In the genomic region with DNA sequence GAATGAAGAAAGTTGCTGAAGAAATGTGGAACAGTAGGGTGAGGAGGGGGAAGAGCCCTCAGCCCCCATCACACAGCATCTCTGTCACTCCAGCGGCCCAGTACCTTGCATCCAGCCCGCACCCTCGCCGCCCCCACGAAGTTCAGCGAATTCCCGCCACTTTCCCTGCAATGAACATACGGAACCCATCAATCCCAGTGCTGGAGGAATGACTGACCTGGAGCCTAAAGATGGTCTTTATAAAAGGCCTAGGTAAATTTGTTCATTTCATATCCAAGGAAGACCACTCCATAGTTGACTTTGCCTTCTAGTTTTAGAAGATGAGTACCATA, we compare ENCODE assay signal across 8 cellular contexts. TPM values are rescaled to one million over a fixed set of nuclear protein-coding genes. Genes with fewer than 3 reads are reported as not detected.
A peak's percentile ranks its signal among the peaks of the same experiment; 100 is the strongest.
DNase-seq lines count a peak whose midpoint lies in the region; ATAC-seq and TF ChIP-seq lines count a peak whose summit lies in the region.

No MANE protein-coding gene starts in this region.

- no peak for ATAC-seq in activated T-cell treated with anti-CD3 and anti-CD28 coated beads, Interleukin-2, amount 50 U/mL, for 72 hours (replicated peaks in 1 of 2)
- ATAC-seq in activated naive CD8-positive, alpha-beta T cell treated with anti-CD3 and anti-CD28 coated beads, Interleukin-2, amount 50 U/mL, for 24 hours: no peak
- no peak for ATAC-seq in memory B cell (ENCODE audit: low read depth)
- ATAC-seq in HG02885 (IDR thresholded peaks at IDR 0.05; ENCODE audit: poor library complexity, unreplicated experiment): no peak

- H3K27ac Mint-ChIP-seq in activated T-cell treated with anti-CD3 and anti-CD28 coated beads, Interleukin-2, amount 50 U/mL, for 72 hours: peak overlapping the region; percentile 92
- peak overlapping the region; percentile 89 for H3K27ac Mint-ChIP-seq in activated naive CD8-positive, alpha-beta T cell treated with anti-CD3 and anti-CD28 coated beads, Interleukin-2, amount 50 U/mL, for 24 hours
- H3K27ac Mint-ChIP-seq in memory B cell: peak overlapping the region; percentile 92
- H3K27ac Mint-ChIP-seq in type B pancreatic cell: peak overlapping the region; percentile 97

- no peaks in the 10 kb centered on the region for H3K9me3 Mint-ChIP-seq in activated T-cell treated with anti-CD3 and anti-CD28 coated beads, Interleukin-2, amount 50 U/mL, for 72 hours
- H3K9me3 Mint-ChIP-seq in activated naive CD8-positive, alpha-beta T cell treated with anti-CD3 and anti-CD28 coated beads, Interleukin-2, amount 50 U/mL, for 24 hours: no peaks in the 10 kb centered on the region
- no peaks in the 10 kb centered on the region for H3K9me3 Mint-ChIP-seq in memory B cell
- no peaks in the 10 kb centered on the region for H3K9me3 Mint-ChIP-seq in type B pancreatic cell

- peaks cover 41% of the 10 kb centered on the region for H3K4me1 Mint-ChIP-seq in activated T-cell treated with anti-CD3 and anti-CD28 coated beads, Interleukin-2, amount 50 U/mL, for 72 hours (ENCODE audit: low read depth)
- peaks cover 33% of the 10 kb centered on the region for H3K4me1 Mint-ChIP-seq in activated naive CD8-positive, alpha-beta T cell treated with anti-CD3 and anti-CD28 coated beads, Interleukin-2, amount 50 U/mL, for 24 hours
- H3K4me1 Mint-ChIP-seq in memory B cell (peaks cover 17% of the 10 kb centered on the region), type B pancreatic cell (ENCODE audit: unreplicated experiment) (peaks cover 26% of the 10 kb centered on the region)

- DNase-seq in activated T-cell treated with anti-CD3 and anti-CD28 coated beads, Interleukin-2, amount 50 U/mL, for 72 hours: no peak
- DNase-seq in activated T-cell treated with anti-CD3 and anti-CD28 coated beads, Interleukin-2, amount 50 U/mL, for 48 hours: no peak
- DNase-seq in activated naive CD8-positive, alpha-beta T cell treated with anti-CD3 and anti-CD28 coated beads, Interleukin-2, amount 50 U/mL, for 24 hours: no peak
- DNase-seq in memory B cell (ENCODE audit: low spot score in 2 of 2) (no peak), type B pancreatic cell (ENCODE audit: extremely low spot score, unreplicated experiment) (no peak), GF-D8 (lab: John Stamatoyannopoulos, UW) (no peak), HK-2 (ENCODE audit: unreplicated experiment) (no peak)

- H3K36me3 Mint-ChIP-seq in activated T-cell treated with anti-CD3 and anti-CD28 coated beads, Interleukin-2, amount 50 U/mL, for 72 hours (ENCODE audit: insufficient read depth in 2 of 2): peaks cover 4 to 13% of the 10 kb centered on the region in 2 donors
- peaks cover 11% of the 10 kb centered on the region for H3K36me3 Mint-ChIP-seq in activated naive CD8-positive, alpha-beta T cell treated with anti-CD3 and anti-CD28 coated beads, Interleukin-2, amount 50 U/mL, for 24 hours (ENCODE audit: low read depth)
- no peaks in the 10 kb centered on the region for H3K36me3 Mint-ChIP-seq in memory B cell
- no peaks in the 10 kb centered on the region for H3K36me3 Mint-ChIP-seq in type B pancreatic cell

- peak overlapping the region; percentile 86 to 98 for H3K4me3 Mint-ChIP-seq in activated T-cell treated with anti-CD3 and anti-CD28 coated beads, Interleukin-2, amount 50 U/mL, for 72 hours
- H3K4me3 Mint-ChIP-seq in activated naive CD8-positive, alpha-beta T cell treated with anti-CD3 and anti-CD28 coated beads, Interleukin-2, amount 50 U/mL, for 24 hours: peak overlapping the region; percentile 93
- H3K4me3 Mint-ChIP-seq in memory B cell (peak overlapping the region; percentile 99), type B pancreatic cell (peak overlapping the region; percentile 98)

- TF ChIP-seq CTCF in type B pancreatic cell (conservative IDR thresholded peaks at IDR 0.05): no peak

- no peaks in the 10 kb centered on the region for H3K27me3 Mint-ChIP-seq in activated T-cell treated with anti-CD3 and anti-CD28 coated beads, Interleukin-2, amount 50 U/mL, for 72 hours (ENCODE audit: low read depth)
- H3K27me3 Mint-ChIP-seq in activated naive CD8-positive, alpha-beta T cell treated with anti-CD3 and anti-CD28 coated beads, Interleukin-2, amount 50 U/mL, for 24 hours: no peaks in the 10 kb centered on the region
- no peaks in the 10 kb centered on the region for H3K27me3 Mint-ChIP-seq in memory B cell
- no peaks in the 10 kb centered on the region for H3K27me3 Mint-ChIP-seq in type B pancreatic cell

RNA-seq across cellular contexts. Expression of a gene that starts 0.8 kb away (rescaled TPM):
- total RNA-seq in activated T-cell treated with anti-CD3 and anti-CD28 coated beads, Interleukin-2, amount 50 U/mL, for 72 hours: 10 to 100 TPM; 68.7 to 74.4 TPM
- 88.3 and 95.7 TPM in 2 replicates for total RNA-seq in type B pancreatic cell (ENCODE audit: low replicate concordance)
